ENCODE assay signal across 1 cellular context in the genomic region with DNA sequence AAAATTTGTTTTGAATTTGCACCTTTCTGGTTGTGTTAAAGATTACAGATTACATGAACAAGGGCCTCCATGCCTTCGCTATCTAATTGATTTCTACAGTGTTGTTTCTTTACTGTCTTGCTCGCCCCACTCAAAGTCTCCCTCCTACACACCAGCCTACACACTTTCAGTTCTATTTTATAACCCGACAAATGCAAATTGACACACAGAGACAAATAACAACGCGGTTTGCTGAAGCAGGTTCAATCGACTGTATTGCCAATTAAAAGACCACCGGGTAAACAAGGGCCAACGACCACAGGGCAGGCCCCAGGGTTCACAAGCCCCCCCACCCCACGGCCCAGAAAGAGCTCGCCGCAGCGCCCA.
A peak's percentile ranks its signal among the peaks of the same experiment; 100 is the strongest.
TF ChIP-seq lines count a peak whose summit lies in the region.

No MANE protein-coding gene starts in this region.

TF ChIP-seq in HepG2, 621 proteins besides CTCF, POLR2A, EP300 and RAD21:
- TF ChIP-seq KDM6A (CRISPR knock-in tag; IDR thresholded peaks at IDR 0.05; ENCODE audit: low read depth), result no peak
- peak; percentile 44; the same call in 1 of the 2 replicates for TF ChIP-seq SMAD3 (CRISPR knock-in tag; IDR thresholded peaks at IDR 0.05)
- TF ChIP-seq, protein P1, sequence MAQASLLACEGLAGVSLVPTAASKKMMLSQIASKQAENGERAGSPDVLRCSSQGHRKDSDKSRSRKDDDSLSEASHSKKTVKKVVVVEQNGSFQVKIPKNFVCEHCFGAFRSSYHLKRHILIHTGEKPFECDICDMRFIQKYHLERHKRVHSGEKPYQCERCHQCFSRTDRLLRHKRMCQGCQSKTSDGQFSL (CRISPR knock-in tag; IDR thresholded peaks at IDR 0.05), result peak; percentile 90; the same call in 1 of the 2 replicates
- no peak for TF ChIP-seq ZFP41 (CRISPR knock-in tag; IDR thresholded peaks at IDR 0.05; ENCODE audit: borderline replicate concordance)
- TF ChIP-seq ZBTB20 (CRISPR knock-in tag; IDR thresholded peaks at IDR 0.05; ENCODE audit: borderline replicate concordance, low read depth), result no peak
- TF ChIP-seq, protein P2, sequence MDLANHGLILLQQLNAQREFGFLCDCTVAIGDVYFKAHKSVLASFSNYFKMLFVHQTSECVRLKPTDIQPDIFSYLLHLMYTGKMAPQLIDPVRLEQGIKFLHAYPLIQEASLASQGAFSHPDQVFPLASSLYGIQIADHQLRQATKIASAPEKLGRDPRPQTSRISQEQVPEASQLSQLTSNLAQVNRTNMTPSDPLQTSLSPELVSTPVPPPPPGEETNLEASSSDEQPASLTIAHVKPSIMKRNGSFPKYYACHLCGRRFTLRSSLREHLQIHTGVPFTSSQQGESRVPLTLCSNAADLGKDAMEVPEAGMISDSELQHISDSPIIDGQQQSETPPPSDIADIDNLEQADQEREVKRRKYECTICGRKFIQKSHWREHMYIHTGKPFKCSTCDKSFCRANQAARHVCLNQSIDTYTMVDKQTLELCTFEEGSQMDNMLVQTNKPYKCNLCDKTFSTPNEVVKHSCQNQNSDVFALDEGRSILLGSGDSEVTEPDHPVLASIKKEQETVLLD (CRISPR knock-in tag; IDR thresholded peaks at IDR 0.05; ENCODE audit: low read depth), result no peak
- TF ChIP-seq, protein P3, sequence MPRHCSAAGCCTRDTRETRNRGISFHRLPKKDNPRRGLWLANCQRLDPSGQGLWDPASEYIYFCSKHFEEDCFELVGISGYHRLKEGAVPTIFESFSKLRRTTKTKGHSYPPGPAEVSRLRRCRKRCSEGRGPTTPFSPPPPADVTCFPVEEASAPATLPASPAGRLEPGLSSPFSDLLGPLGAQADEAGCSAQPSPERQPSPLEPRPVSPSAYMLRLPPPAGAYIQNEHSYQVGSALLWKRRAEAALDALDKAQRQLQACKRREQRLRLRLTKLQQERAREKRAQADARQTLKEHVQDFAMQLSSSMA (CRISPR knock-in tag; IDR thresholded peaks at IDR 0.05), result 0 out of 2 replicates have a peak, but pooled peaks have one; percentile 1
- TF ChIP-seq TEAD2 (CRISPR knock-in tag; IDR thresholded peaks at IDR 0.05), result no peak
- TF ChIP-seq ZNF670 (CRISPR knock-in tag; IDR thresholded peaks at IDR 0.05; ENCODE audit: borderline replicate concordance), result 0 out of 2 replicates have a peak, but pooled peaks have one; percentile 22
- TF ChIP-seq CREB3 (CRISPR knock-in tag; IDR thresholded peaks at IDR 0.05), result no peak
- 0 out of 2 replicates have a peak, but pooled peaks have one; percentile 0 for TF ChIP-seq STAG1 (CRISPR knock-in tag; IDR thresholded peaks at IDR 0.05)
- TF ChIP-seq ZNF383 (CRISPR knock-in tag; IDR thresholded peaks at IDR 0.05; ENCODE audit: borderline replicate concordance), result no peak
- TF ChIP-seq AGO2 (optimal IDR thresholded peaks at IDR 0.05; ENCODE audit: low read depth, low read length), result no peak
- TF ChIP-seq ZFAT (CRISPR knock-in tag; conservative IDR thresholded peaks at IDR 0.05), result no peak
- TF ChIP-seq NFKBIZ (CRISPR knock-in tag; IDR thresholded peaks at IDR 0.05), result 0 out of 2 replicates have a peak, but pooled peaks have one; percentile 13
- TF ChIP-seq CREM (IDR thresholded peaks at IDR 0.05), result peak; percentile 25; the same call in 1 of the 2 replicates
- TF ChIP-seq CREM (CRISPR knock-in tag; IDR thresholded peaks at IDR 0.05), result no peak
- TF ChIP-seq, protein P4, sequence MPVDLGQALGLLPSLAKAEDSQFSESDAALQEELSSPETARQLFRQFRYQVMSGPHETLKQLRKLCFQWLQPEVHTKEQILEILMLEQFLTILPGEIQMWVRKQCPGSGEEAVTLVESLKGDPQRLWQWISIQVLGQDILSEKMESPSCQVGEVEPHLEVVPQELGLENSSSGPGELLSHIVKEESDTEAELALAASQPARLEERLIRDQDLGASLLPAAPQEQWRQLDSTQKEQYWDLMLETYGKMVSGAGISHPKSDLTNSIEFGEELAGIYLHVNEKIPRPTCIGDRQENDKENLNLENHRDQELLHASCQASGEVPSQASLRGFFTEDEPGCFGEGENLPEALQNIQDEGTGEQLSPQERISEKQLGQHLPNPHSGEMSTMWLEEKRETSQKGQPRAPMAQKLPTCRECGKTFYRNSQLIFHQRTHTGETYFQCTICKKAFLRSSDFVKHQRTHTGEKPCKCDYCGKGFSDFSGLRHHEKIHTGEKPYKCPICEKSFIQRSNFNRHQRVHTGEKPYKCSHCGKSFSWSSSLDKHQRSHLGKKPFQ (CRISPR knock-in tag; IDR thresholded peaks at IDR 0.05; ENCODE audit: insufficient replicate concordance), result peak; percentile 2
- peak; percentile 12; the same call in 1 of the 2 replicates for TF ChIP-seq NR1H2 (CRISPR knock-in tag; IDR thresholded peaks at IDR 0.05; ENCODE audit: borderline replicate concordance, low read depth)
- TF ChIP-seq HMGXB4 (CRISPR knock-in tag; IDR thresholded peaks at IDR 0.05; ENCODE audit: borderline replicate concordance in 1 of 2, low read depth in 1 of 2), result no peak
- TF ChIP-seq POLR2AphosphoS2 (IDR thresholded peaks at IDR 0.05; ENCODE audit: low read depth, low read length), result no peak
- TF ChIP-seq, protein P5, sequence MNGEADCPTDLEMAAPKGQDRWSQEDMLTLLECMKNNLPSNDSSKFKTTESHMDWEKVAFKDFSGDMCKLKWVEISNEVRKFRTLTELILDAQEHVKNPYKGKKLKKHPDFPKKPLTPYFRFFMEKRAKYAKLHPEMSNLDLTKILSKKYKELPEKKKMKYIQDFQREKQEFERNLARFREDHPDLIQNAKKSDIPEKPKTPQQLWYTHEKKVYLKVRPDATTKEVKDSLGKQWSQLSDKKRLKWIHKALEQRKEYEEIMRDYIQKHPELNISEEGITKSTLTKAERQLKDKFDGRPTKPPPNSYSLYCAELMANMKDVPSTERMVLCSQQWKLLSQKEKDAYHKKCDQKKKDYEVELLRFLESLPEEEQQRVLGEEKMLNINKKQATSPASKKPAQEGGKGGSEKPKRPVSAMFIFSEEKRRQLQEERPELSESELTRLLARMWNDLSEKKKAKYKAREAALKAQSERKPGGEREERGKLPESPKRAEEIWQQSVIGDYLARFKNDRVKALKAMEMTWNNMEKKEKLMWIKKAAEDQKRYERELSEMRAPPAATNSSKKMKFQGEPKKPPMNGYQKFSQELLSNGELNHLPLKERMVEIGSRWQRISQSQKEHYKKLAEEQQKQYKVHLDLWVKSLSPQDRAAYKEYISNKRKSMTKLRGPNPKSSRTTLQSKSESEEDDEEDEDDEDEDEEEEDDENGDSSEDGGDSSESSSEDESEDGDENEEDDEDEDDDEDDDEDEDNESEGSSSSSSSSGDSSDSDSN (CRISPR knock-in tag; IDR thresholded peaks at IDR 0.05), result no peak
- no peak for TF ChIP-seq HBP1 (CRISPR knock-in tag; IDR thresholded peaks at IDR 0.05; ENCODE audit: low read depth)
- 0 out of 2 replicates have a peak, but pooled peaks have one; percentile 7 for TF ChIP-seq HDAC6 (IDR thresholded peaks at IDR 0.05; ENCODE audit: low read depth, low read length)
TF ChIP-seq in HepG2: peak in this region for 10.
